In genomic region chr7:140587243-140587642, GRCh38 we compare ENCODE assay signal across 1 cellular context.
TF ChIP-seq lines count a peak whose summit lies in the region.

No MANE protein-coding gene starts in this region.

TF ChIP-seq in HEK293, 187 proteins besides CTCF, POLR2A, EP300 and RAD21 (continued from another document):
- no peak for TF ChIP-seq ZNF341 (tag by site-specific recombination; IDR thresholded peaks at IDR 0.05; ENCODE audit: low read depth)
